ENCODE assay signal across 8 cellular contexts in genomic region chr5:91379602-91380490, GRCh38. TPM values are rescaled to one million over a fixed set of nuclear protein-coding genes. Genes with fewer than 3 reads are reported as not detected.
DNase-seq lines count a peak whose midpoint lies in the region; ATAC-seq and TF ChIP-seq lines count a peak whose summit lies in the region.

No MANE protein-coding gene starts in this region.

- DNase-seq in DMS114 treated with DMSO at 0.1 percent for 48 hours (lab: John Stamatoyannopoulos, UW; ENCODE audit: unreplicated experiment) (peak; percentile 85), OCI-M2 (lab: John Stamatoyannopoulos, UW; ENCODE audit: unreplicated experiment) (peak; percentile 79), erythroblast (lab: John Stamatoyannopoulos, UW) (peak; percentile 96 to 99)
- DNase-seq in activated T-cell treated with anti-CD3 and anti-CD28 coated beads, Interleukin-2, amount 50 U/mL, for 24 hours, result peak; percentile 97
- peak; percentile 95 for DNase-seq in stimulated activated CD8-positive, alpha-beta memory T cell treated with anti-CD3 and anti-CD28 coated beads, Interleukin-4, amount 100 ng/mL, for 48 hours

- H3K9me3 ChIP-seq in mucosa of stomach (ENCODE audit: control insufficient read depth, low read length), result no peaks in the 10 kb centered on the region

- H3K4me1 ChIP-seq in mucosa of stomach (ENCODE audit: control insufficient read depth, insufficient read depth, low read length), result peaks cover 14% of the 10 kb centered on the region

- peak overlapping the region; percentile 100 for H3K4me3 ChIP-seq in mucosa of stomach (ENCODE audit: low read length)

- H3K27me3 ChIP-seq in mucosa of stomach (ENCODE audit: control insufficient read depth, insufficient read depth, low read length), result no peaks in the 10 kb centered on the region

- peaks cover 9% of the 10 kb centered on the region for H3K36me3 Mint-ChIP-seq in IgD-negative memory B cell
- H3K36me3 Mint-ChIP-seq in activated T-cell treated with anti-CD3 and anti-CD28 coated beads, Interleukin-2, amount 50 U/mL, for 24 hours (ENCODE audit: low read depth), result peaks cover 57% of the 10 kb centered on the region

- no peaks in the 10 kb centered on the region for H3K9me3 Mint-ChIP-seq in IgD-negative memory B cell
- no peaks in the 10 kb centered on the region for H3K9me3 Mint-ChIP-seq in activated T-cell treated with anti-CD3 and anti-CD28 coated beads, Interleukin-2, amount 50 U/mL, for 24 hours

- H3K36me3 ChIP-seq in mucosa of stomach (ENCODE audit: control insufficient read depth, insufficient read depth, low read length), result no peaks in the 10 kb centered on the region

- no peaks in the 10 kb centered on the region for H3K27me3 Mint-ChIP-seq in IgD-negative memory B cell
- no peaks in the 10 kb centered on the region for H3K27me3 Mint-ChIP-seq in activated T-cell treated with anti-CD3 and anti-CD28 coated beads, Interleukin-2, amount 50 U/mL, for 24 hours

- H3K9ac ChIP-seq in mucosa of stomach (ENCODE audit: low read length), result peak overlapping the region; percentile 100

- peak; percentile 85 for TF ChIP-seq POLR2A in erythroblast (IDR thresholded peaks at IDR 0.05; ENCODE audit: low read length)

- peak overlapping the region; percentile 93 to 100 (median 97) for H3K4me3 Mint-ChIP-seq in IgD-negative memory B cell
- peak overlapping the region; percentile 93 for H3K4me3 Mint-ChIP-seq in activated T-cell treated with anti-CD3 and anti-CD28 coated beads, Interleukin-2, amount 50 U/mL, for 24 hours

- peak overlapping the region; percentile 98 to 100 (median 100) for H3K27ac Mint-ChIP-seq in IgD-negative memory B cell
- peak overlapping the region; percentile 99 for H3K27ac Mint-ChIP-seq in activated T-cell treated with anti-CD3 and anti-CD28 coated beads, Interleukin-2, amount 50 U/mL, for 24 hours

- peaks cover 23 to 29% (median 25%) of the 10 kb centered on the region in 3 donors for H3K4me1 Mint-ChIP-seq in IgD-negative memory B cell
- peaks cover 40% of the 10 kb centered on the region for H3K4me1 Mint-ChIP-seq in activated T-cell treated with anti-CD3 and anti-CD28 coated beads, Interleukin-2, amount 50 U/mL, for 24 hours (ENCODE audit: low read depth)

- peak; percentile 52 for ATAC-seq in GM21576 (IDR thresholded peaks at IDR 0.05; ENCODE audit: unreplicated experiment)

RNA-seq across cellular contexts. Expression of gene ARRDC3, which starts 3.3 kb away (rescaled TPM):
- polyA plus RNA-seq in IgD-negative memory B cell, result 79.2 TPM

Comparison
In these comparisons a context has a peak if more than half of its experiments do, and no peak if none do; other contexts are left out.
1. Peak in every context shown above with its lines: DNase-seq, ATAC-seq and H3K4me3 ChIP-seq.